Comparison of ENCODE assay signal across 8 cellular contexts in the genomic region with DNA sequence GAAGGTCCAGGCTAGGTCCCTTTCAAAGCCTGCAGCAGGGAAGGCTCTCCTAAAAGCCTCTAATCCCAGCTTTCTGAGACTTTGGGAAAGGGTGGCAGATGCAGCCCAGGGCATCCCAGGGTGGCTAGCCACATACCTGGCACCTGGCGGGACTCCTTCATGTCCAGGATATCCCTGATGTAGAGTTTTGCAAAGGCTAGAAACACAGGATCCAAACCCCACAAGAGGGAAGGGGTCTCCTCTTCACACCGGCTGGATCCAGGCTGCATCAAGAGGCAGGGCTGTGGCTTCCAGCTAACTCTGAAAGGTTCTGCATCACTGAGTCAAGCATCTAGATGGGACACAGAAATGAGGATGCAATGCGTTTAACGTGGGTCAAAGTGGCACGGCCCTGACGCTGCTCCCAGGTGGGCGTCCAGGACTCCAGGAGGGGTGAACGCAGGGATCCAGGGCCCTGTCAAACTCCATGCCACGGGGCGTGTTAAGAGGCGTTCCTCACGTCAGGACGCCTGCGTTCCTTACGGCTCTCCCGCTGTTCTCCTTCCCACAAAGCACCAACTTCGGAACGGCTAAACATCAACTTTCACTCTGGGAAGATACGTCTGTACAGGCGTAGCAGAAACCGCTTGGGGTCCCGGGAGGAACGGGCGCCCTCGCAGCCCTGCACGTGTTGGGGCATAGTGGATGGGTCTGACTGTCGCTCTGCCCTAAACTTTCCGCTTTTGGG. TPM values are rescaled to one million over a fixed set of nuclear protein-coding genes. Genes with fewer than 3 reads are reported as not detected.
A peak's percentile ranks its signal among the peaks of the same experiment; 100 is the strongest.
DNase-seq lines count a peak whose midpoint lies in the region; ATAC-seq and TF ChIP-seq lines count a peak whose summit lies in the region.

No MANE protein-coding gene starts in this region.

- H3K9ac ChIP-seq in DND-41 (ENCODE audit: low read depth, low read length) (peak overlapping the region; percentile 91), HUES6 (ENCODE audit: low read length) (peak overlapping the region; percentile 72)

- H3K4me1 Mint-ChIP-seq in activated CD8-positive, alpha-beta T cell treated with anti-CD3 and anti-CD28 coated beads, Interleukin-2, amount 10 ng/mL, durations not matched to agents 7 days and 5 days (ENCODE audit: low read depth), result peaks cover 44% of the 10 kb centered on the region

- CTCF ChIA-PET in activated CD8-positive, alpha-beta T cell treated with anti-CD3 and anti-CD28 coated beads, Interleukin-2, amount 10 ng/mL, durations not matched to agents 7 days and 5 days (lab: Charles Lee), result interaction anchor here (0.9 to 2.2 kb wide), 4 partner anchors 9 to 205 kb away, joined by 3 to 12 read pairs (median 7); a partner anchor contains a TSS

- no peaks in the 10 kb centered on the region for H4K20me1 ChIP-seq in DND-41 (ENCODE audit: insufficient read depth, low read length)
- H4K20me1 ChIP-seq in osteoblast (ENCODE audit: insufficient read depth, low read length), result no peaks in the 10 kb centered on the region

- DNase-seq in DND-41 (no peak), germinal center (ENCODE audit: low spot score) (peak; percentile 25), osteoblast (ENCODE audit: insufficient read length, low spot score, missing footprints) (peak; percentile 79), retina (no peak), NOMO-1 treated with dmso at 0.1 percent for 144 hours (lab: John Stamatoyannopoulos, UW; ENCODE audit: unreplicated experiment) (no peak)
- no peak for DNase-seq in activated CD8-positive, alpha-beta T cell treated with anti-CD3 and anti-CD28 coated beads, Interleukin-2, amount 10 ng/mL, durations not matched to agents 7 days and 5 days

- peaks cover 15% of the 10 kb centered on the region for H3K9me3 Mint-ChIP-seq in activated CD8-positive, alpha-beta T cell treated with anti-CD3 and anti-CD28 coated beads, Interleukin-2, amount 10 ng/mL, durations not matched to agents 7 days and 5 days (ENCODE audit: insufficient read depth)

- peaks cover 6% of the 10 kb centered on the region for H3K9me3 ChIP-seq in DND-41 (ENCODE audit: insufficient read depth, low read length, severe bottlenecking)
- peaks cover 11% of the 10 kb centered on the region for H3K9me3 ChIP-seq in HUES6 (ENCODE audit: control insufficient read depth, insufficient read depth, low read depth, low read length)
- no peaks in the 10 kb centered on the region for H3K9me3 ChIP-seq in osteoblast (ENCODE audit: low read depth, low read length)

- peak overlapping the region; percentile 97 for H3K27ac Mint-ChIP-seq in activated CD8-positive, alpha-beta T cell treated with anti-CD3 and anti-CD28 coated beads, Interleukin-2, amount 10 ng/mL, durations not matched to agents 7 days and 5 days

- H2AFZ ChIP-seq in DND-41 (ENCODE audit: low read depth, low read length) (peak overlapping the region; percentile 97), osteoblast (ENCODE audit: low read length) (peak overlapping the region; percentile 96)

- peaks cover 34% of the 10 kb centered on the region for H3K4me1 ChIP-seq in DND-41 (ENCODE audit: insufficient read depth, low read length)
- peaks cover 22% of the 10 kb centered on the region for H3K4me1 ChIP-seq in HUES6 (ENCODE audit: control insufficient read depth, insufficient read depth, low read length)
- peaks cover 30% of the 10 kb centered on the region for H3K4me1 ChIP-seq in osteoblast (ENCODE audit: insufficient read depth, low read length)

- H3K79me2 ChIP-seq in DND-41 (ENCODE audit: insufficient read depth, low read length), result peaks cover 32% of the 10 kb centered on the region
- peaks cover 31% of the 10 kb centered on the region for H3K79me2 ChIP-seq in osteoblast (ENCODE audit: insufficient read depth, low read length)

- H3K4me2 ChIP-seq in DND-41 (ENCODE audit: insufficient read depth, low read length), result peak overlapping the region; percentile 97
- peak overlapping the region; percentile 94 for H3K4me2 ChIP-seq in osteoblast (ENCODE audit: insufficient read depth, low read length)

- no peaks in the 10 kb centered on the region for H3K27me3 Mint-ChIP-seq in activated CD8-positive, alpha-beta T cell treated with anti-CD3 and anti-CD28 coated beads, Interleukin-2, amount 10 ng/mL, durations not matched to agents 7 days and 5 days (ENCODE audit: low read depth)

- H3K27ac ChIP-seq in DND-41 (ENCODE audit: low read length) (peak overlapping the region; percentile 95), HUES6 (ENCODE audit: low read depth, low read length) (peak overlapping the region; percentile 24; the same call in 1 of the 2 replicates), osteoblast (ENCODE audit: low read depth, low read length) (peak overlapping the region; percentile 85)

- H3K27me3 ChIP-seq in DND-41 (ENCODE audit: insufficient read depth, low read length, poor library complexity) (no peaks in the 10 kb centered on the region), HUES6 (ENCODE audit: control insufficient read depth, insufficient read depth, low read length) (no peaks in the 10 kb centered on the region), osteoblast (ENCODE audit: insufficient read depth, low read length) (no peaks in the 10 kb centered on the region)

- H3K4me3 ChIP-seq in DND-41 (ENCODE audit: low read depth in 1 of 2, low read length in 2 of 2) (peak overlapping the region; percentile 72 to 86), HUES6 (ENCODE audit: low read depth, low read length) (peak overlapping the region; percentile 70), osteoblast (ENCODE audit: insufficient read depth, low read length) (peak overlapping the region; percentile 87)

- peak; percentile 19 for TF ChIP-seq CTCF in DND-41 (IDR thresholded peaks at IDR 0.05; ENCODE audit: borderline replicate concordance, extremely low read depth, low read length, poor library complexity, severe bottlenecking)
- TF ChIP-seq CTCF in osteoblast (IDR thresholded peaks at IDR 0.05; ENCODE audit: extremely low read depth, low read depth, low read length), result no peak

- peak overlapping the region; percentile 98 for H3K4me3 Mint-ChIP-seq in activated CD8-positive, alpha-beta T cell treated with anti-CD3 and anti-CD28 coated beads, Interleukin-2, amount 10 ng/mL, durations not matched to agents 7 days and 5 days

- ATAC-seq in DND-41 (ENCODE audit: insufficient read depth, low read depth), result peak; percentile 31
- ATAC-seq in GM21515 (IDR thresholded peaks at IDR 0.05; ENCODE audit: unreplicated experiment), result peak; percentile 11
- peak; percentile 20 for ATAC-seq in activated CD8-positive, alpha-beta T cell treated with anti-CD3 and anti-CD28 coated beads, Interleukin-2, amount 10 ng/mL, durations not matched to agents 7 days and 5 days

- H3K36me3 ChIP-seq in DND-41 (ENCODE audit: insufficient read depth, low read length) (peaks cover 15% of the 10 kb centered on the region), HUES6 (ENCODE audit: control insufficient read depth, insufficient read depth, low read length) (peaks cover 14% of the 10 kb centered on the region; the same call in 1 of the 2 replicates), osteoblast (ENCODE audit: insufficient read depth, low read length) (no peaks in the 10 kb centered on the region)

- POLR2A ChIA-PET in activated CD8-positive, alpha-beta T cell treated with anti-CD3 and anti-CD28 coated beads, Interleukin-2, amount 10 ng/mL, durations not matched to agents 7 days and 5 days (lab: Charles Lee), result interaction anchor here (0.7 to 3.6 kb wide), 8 partner anchors 9 to 421 kb away, joined by 3 to 27 read pairs (median 4); a partner anchor contains a TSS

- peaks cover 50% of the 10 kb centered on the region for H3K36me3 Mint-ChIP-seq in activated CD8-positive, alpha-beta T cell treated with anti-CD3 and anti-CD28 coated beads, Interleukin-2, amount 10 ng/mL, durations not matched to agents 7 days and 5 days (ENCODE audit: low read depth)

RNA-seq across cellular contexts. Expression of a gene that starts 0.5 kb away (rescaled TPM):
- 10 to 100 TPM; 48.8 to 49.8 TPM for total RNA-seq in activated CD8-positive, alpha-beta T cell treated with anti-CD3 and anti-CD28 coated beads, Interleukin-2, amount 10 ng/mL, durations not matched to agents 7 days and 5 days
- total RNA-seq in osteoblast, result 20.6 and 28.9 TPM in 2 replicates

RNA-seq across cellular contexts. Expression of a gene that starts 49.5 kb away (rescaled TPM):
- 10 to 100 TPM; 32.6 to 33.5 TPM for total RNA-seq in activated CD8-positive, alpha-beta T cell treated with anti-CD3 and anti-CD28 coated beads, Interleukin-2, amount 10 ng/mL, durations not matched to agents 7 days and 5 days
- 48.1 and 53.3 TPM in 2 replicates for total RNA-seq in osteoblast

Comparison
In these comparisons a context has a peak if more than half of its experiments do, and no peak if none do; other contexts are left out.
1. DNase-seq: peak in germinal center (single experiment) and osteoblast (single experiment); none in DND-41 (single experiment), activated CD8-positive, alpha-beta T cell treated with anti-CD3 and anti-CD28 coated beads, Interleukin-2, amount 10 ng/mL, durations not matched to agents 7 days and 5 days (single experiment), retina (single experiment) and NOMO-1 treated with dmso at 0.1 percent for 144 hours (single experiment).
2. H3K27ac ChIP-seq: peak in every context shown above with its lines; median percentile 95 in DND-41; 85 in osteoblast; 24 in HUES6.
3. Peak in every context shown above with its lines, with median percentiles within 50 percentile points of each other: ATAC-seq and H3K4me3 ChIP-seq.